8 cellular contexts compared by ENCODE assay signal in genomic region chr19:49097453-49098288, GRCh38. TPM values are rescaled to one million over a fixed set of nuclear protein-coding genes. Genes with fewer than 3 reads are reported as not detected.
DNase-seq lines count a peak whose midpoint lies in the region; ATAC-seq and TF ChIP-seq lines count a peak whose summit lies in the region.

No MANE protein-coding gene starts in this region.

- H3K9me3 ChIP-seq in transverse colon: no peaks in the 10 kb centered on the region

- WGBS in transverse colon (ENCODE audit: low coverage in 1 of 2), 2 donors: 47 to 52% methylated on average over 3 to 8 of the region's 8 CpGs

- TF ChIP-seq EP300 in transverse colon (IDR thresholded peaks at IDR 0.05; ENCODE audit: low read depth): no peak

- H3K36me3 ChIP-seq in transverse colon: peaks cover 0 to 57% (median 24%) of the 10 kb centered on the region in 4 donors

- ATAC-seq in omental fat pad (ENCODE audit: low FRiP score) (peak; percentile 63), HG02981 (IDR thresholded peaks at IDR 0.05; ENCODE audit: unreplicated experiment) (no peak)

- in situ Hi-C loops in transverse colon (cut with MboI; ENCODE audit: low pct_ligation_motif_present in 1 of 4, low pct_unique_long_range_greater_than_20kb in 1 of 4, low sequenced_read_pairs in 3 of 4): loop anchor here (10.0 to 25.0 kb wide), 3 partner anchors 47 to 115 kb away; no protein-coding TSS in a partner anchor

- H3K27me3 ChIP-seq in transverse colon: no peaks in the 10 kb centered on the region

- DNase-seq in DMS53 (lab: John Stamatoyannopoulos, UW): peak; percentile 90
- peak; percentile 47 for DNase-seq in KG1 (lab: John Stamatoyannopoulos, UW)
- DNase-seq in RPMI8226: peak; percentile 66
- DNase-seq in activated T-helper 1 cell treated with anti-CD3 and anti-CD28 coated beads, Interleukin-2, amount 50 U/mL, for 16 hours (ENCODE audit: low read depth in 1 of 2, low spot score in 1 of 2): peak; percentile 41 to 57
- DNase-seq in fibroblast of the aortic adventitia (ENCODE audit: low read depth): peak; percentile 80
- no peak for DNase-seq in omental fat pad (ENCODE audit: low spot score)
- DNase-seq in transverse colon: peak; percentile 77

- TF ChIP-seq CTCF in fibroblast of the aortic adventitia (IDR thresholded peaks at IDR 0.05; ENCODE audit: insufficient read depth, low read length) (peak; percentile 99), omental fat pad (IDR thresholded peaks at IDR 0.05) (peak in 1 of 3 donors; percentile 93), transverse colon (IDR thresholded peaks at IDR 0.05) (peak; percentile 96 to 100 (median 99))

- no peak overlapping the region for H3K27ac ChIP-seq in transverse colon

- H3K4me1 ChIP-seq in transverse colon: peaks cover 0 to 3% (median 0%) of the 10 kb centered on the region in 4 donors

- intact Hi-C loops in transverse colon (cut with DNase I; ENCODE audit: low total_unique reads): loop anchor here (5.0 kb wide), 2 partner anchors 50 to 105 kb away; no protein-coding TSS in a partner anchor

- no peak for TF ChIP-seq POLR2A in transverse colon (IDR thresholded peaks at IDR 0.05)

- H3K4me3 ChIP-seq in fibroblast of the aortic adventitia (ENCODE audit: low read depth, low read length): no peak overlapping the region
- no peak overlapping the region for H3K4me3 ChIP-seq in transverse colon

RNA-seq across cellular contexts. Expression of gene SNRNP70, which starts 12.4 kb away (rescaled TPM):
- total RNA-seq in fibroblast of the aortic adventitia (ENCODE audit: low replicate concordance): 111 and 129 TPM in 2 replicates
- 100 to 1,000 TPM; 132 to 314 (median 207) TPM for total RNA-seq in omental fat pad
- 100 to 1,000 TPM; 216 to 682 (median 292) TPM for total RNA-seq in transverse colon

RNA-seq across cellular contexts. Expression of gene LIN7B, which starts 16.5 kb away (rescaled TPM):
- total RNA-seq in fibroblast of the aortic adventitia (ENCODE audit: low replicate concordance) (2.2 and 3.7 TPM in 2 replicates), omental fat pad (1 to 10 TPM in 3 of 4 donors, not detected in 1; 3.7 to 9.0 (median 3.9) TPM), transverse colon (10 to 100 TPM; 14.2 to 92.8 (median 39.8) TPM)

RNA-seq across cellular contexts. Expression of gene C19orf73, which starts 21.3 kb away (rescaled TPM):
- total RNA-seq in fibroblast of the aortic adventitia (ENCODE audit: low replicate concordance) (0.41 and 0.54 TPM in 2 replicates), omental fat pad (1 to 10 TPM; 1.6 to 3.5 (median 2.9) TPM), transverse colon (10 to 100 TPM in 1 of 4 donors, 1 to 10 TPM in 2, not detected in 1; 7.5 to 12.5 (median 8.2) TPM)

RNA-seq across cellular contexts. Expression of gene PPFIA3, which starts 21.7 kb away (rescaled TPM):
- 0.99 and 2.4 TPM in 2 replicates for total RNA-seq in fibroblast of the aortic adventitia (ENCODE audit: low replicate concordance)
- 10 to 100 TPM in 1 of 4 donors, 1 to 10 TPM in 3; 1.6 to 11.2 (median 4.1) TPM for total RNA-seq in omental fat pad
- 100 to 1,000 TPM in 1 of 4 donors, 10 to 100 TPM in 3; 18.6 to 106 (median 19.9) TPM for total RNA-seq in transverse colon

RNA-seq across cellular contexts. Expression of gene KCNA7, which starts 25.2 kb away (rescaled TPM):
- not detected in 2 replicates for total RNA-seq in fibroblast of the aortic adventitia (ENCODE audit: low replicate concordance)
- not detected for total RNA-seq in omental fat pad
- under 1 TPM in 1 of 4 donors, not detected in 3; 0.14 TPM for total RNA-seq in transverse colon
